Comparison of ENCODE assay signal across 1 cellular context in genomic region chr10:58651040-58651439, GRCh38.
TF ChIP-seq lines count a peak whose summit lies in the region.

No MANE protein-coding gene starts in this region.

TF ChIP-seq in WTC11, 78 proteins besides CTCF, POLR2A, EP300 and RAD21 (continued from another document):
- TF ChIP-seq, protein P1, sequence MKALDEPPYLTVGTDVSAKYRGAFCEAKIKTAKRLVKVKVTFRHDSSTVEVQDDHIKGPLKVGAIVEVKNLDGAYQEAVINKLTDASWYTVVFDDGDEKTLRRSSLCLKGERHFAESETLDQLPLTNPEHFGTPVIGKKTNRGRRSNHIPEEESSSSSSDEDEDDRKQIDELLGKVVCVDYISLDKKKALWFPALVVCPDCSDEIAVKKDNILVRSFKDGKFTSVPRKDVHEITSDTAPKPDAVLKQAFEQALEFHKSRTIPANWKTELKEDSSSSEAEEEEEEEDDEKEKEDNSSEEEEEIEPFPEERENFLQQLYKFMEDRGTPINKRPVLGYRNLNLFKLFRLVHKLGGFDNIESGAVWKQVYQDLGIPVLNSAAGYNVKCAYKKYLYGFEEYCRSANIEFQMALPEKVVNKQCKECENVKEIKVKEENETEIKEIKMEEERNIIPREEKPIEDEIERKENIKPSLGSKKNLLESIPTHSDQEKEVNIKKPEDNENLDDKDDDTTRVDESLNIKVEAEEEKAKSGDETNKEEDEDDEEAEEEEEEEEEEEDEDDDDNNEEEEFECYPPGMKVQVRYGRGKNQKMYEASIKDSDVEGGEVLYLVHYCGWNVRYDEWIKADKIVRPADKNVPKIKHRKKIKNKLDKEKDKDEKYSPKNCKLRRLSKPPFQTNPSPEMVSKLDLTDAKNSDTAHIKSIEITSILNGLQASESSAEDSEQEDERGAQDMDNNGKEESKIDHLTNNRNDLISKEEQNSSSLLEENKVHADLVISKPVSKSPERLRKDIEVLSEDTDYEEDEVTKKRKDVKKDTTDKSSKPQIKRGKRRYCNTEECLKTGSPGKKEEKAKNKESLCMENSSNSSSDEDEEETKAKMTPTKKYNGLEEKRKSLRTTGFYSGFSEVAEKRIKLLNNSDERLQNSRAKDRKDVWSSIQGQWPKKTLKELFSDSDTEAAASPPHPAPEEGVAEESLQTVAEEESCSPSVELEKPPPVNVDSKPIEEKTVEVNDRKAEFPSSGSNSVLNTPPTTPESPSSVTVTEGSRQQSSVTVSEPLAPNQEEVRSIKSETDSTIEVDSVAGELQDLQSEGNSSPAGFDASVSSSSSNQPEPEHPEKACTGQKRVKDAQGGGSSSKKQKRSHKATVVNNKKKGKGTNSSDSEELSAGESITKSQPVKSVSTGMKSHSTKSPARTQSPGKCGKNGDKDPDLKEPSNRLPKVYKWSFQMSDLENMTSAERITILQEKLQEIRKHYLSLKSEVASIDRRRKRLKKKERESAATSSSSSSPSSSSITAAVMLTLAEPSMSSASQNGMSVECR (CRISPR knock-in tag; IDR thresholded peaks at IDR 0.05; ENCODE audit: borderline replicate concordance) = no peak
- TF ChIP-seq NFE2L1 (CRISPR knock-in tag; IDR thresholded peaks at IDR 0.05) = no peak
- TF ChIP-seq MLX (CRISPR knock-in tag; IDR thresholded peaks at IDR 0.05) = no peak
- TF ChIP-seq E2F1 (CRISPR knock-in tag; IDR thresholded peaks at IDR 0.05) = no peak
- TF ChIP-seq HMGA2 (CRISPR knock-in tag; IDR thresholded peaks at IDR 0.05) = no peak
TF ChIP-seq in WTC11: peak in this region for 0.
